In the genomic region with DNA sequence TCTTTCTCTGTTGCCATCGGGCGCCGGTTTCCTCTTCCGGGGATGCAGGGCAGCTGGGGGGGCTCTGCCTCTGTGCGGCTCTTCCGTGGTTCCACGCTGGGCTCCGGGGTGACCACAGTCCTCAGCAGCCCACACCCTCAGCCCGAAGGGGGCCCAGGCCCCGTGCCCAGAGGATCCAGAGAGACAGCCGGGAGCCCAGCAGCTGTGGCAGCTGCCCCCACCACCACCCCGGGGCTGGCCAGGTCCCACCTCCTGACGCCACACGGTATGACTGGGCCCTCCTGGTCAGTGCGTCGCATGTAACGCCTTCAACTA, we compare ENCODE assay signal across 1 cellular context.
TF ChIP-seq lines count a peak whose summit lies in the region.

No MANE protein-coding gene starts in this region.

TF ChIP-seq in K562, 482 proteins besides CTCF, POLR2A, EP300 and RAD21 (continued from another document):
- TF ChIP-seq, protein P1, sequence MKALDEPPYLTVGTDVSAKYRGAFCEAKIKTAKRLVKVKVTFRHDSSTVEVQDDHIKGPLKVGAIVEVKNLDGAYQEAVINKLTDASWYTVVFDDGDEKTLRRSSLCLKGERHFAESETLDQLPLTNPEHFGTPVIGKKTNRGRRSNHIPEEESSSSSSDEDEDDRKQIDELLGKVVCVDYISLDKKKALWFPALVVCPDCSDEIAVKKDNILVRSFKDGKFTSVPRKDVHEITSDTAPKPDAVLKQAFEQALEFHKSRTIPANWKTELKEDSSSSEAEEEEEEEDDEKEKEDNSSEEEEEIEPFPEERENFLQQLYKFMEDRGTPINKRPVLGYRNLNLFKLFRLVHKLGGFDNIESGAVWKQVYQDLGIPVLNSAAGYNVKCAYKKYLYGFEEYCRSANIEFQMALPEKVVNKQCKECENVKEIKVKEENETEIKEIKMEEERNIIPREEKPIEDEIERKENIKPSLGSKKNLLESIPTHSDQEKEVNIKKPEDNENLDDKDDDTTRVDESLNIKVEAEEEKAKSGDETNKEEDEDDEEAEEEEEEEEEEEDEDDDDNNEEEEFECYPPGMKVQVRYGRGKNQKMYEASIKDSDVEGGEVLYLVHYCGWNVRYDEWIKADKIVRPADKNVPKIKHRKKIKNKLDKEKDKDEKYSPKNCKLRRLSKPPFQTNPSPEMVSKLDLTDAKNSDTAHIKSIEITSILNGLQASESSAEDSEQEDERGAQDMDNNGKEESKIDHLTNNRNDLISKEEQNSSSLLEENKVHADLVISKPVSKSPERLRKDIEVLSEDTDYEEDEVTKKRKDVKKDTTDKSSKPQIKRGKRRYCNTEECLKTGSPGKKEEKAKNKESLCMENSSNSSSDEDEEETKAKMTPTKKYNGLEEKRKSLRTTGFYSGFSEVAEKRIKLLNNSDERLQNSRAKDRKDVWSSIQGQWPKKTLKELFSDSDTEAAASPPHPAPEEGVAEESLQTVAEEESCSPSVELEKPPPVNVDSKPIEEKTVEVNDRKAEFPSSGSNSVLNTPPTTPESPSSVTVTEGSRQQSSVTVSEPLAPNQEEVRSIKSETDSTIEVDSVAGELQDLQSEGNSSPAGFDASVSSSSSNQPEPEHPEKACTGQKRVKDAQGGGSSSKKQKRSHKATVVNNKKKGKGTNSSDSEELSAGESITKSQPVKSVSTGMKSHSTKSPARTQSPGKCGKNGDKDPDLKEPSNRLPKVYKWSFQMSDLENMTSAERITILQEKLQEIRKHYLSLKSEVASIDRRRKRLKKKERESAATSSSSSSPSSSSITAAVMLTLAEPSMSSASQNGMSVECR (CRISPR knock-in tag; IDR thresholded peaks at IDR 0.05), result no peak
